In genomic region chr16:49698931-49699715, GRCh38 we compare ENCODE assay signal across 1 cellular context.
TF ChIP-seq lines count a peak whose summit lies in the region.

No MANE protein-coding gene starts in this region.

TF ChIP-seq in HEK293, 187 proteins besides CTCF, POLR2A, EP300 and RAD21 (continued from another document and continues in another):
- TF ChIP-seq ZBTB26 (tag by site-specific recombination; optimal IDR thresholded peaks at IDR 0.05) (no peak), GLI2 (tag by site-specific recombination; IDR thresholded peaks at IDR 0.05; ENCODE audit: borderline replicate concordance, low read depth) (0 out of 2 replicates have a peak, but pooled peaks have one; percentile 17), ZNF239 (tag by site-specific recombination; IDR thresholded peaks at IDR 0.05) (no peak), TCF7L2 (IDR thresholded peaks at IDR 0.05; ENCODE audit: borderline replicate concordance, low read depth, low read length) (no peak), ZNF354C (tag by site-specific recombination; IDR thresholded peaks at IDR 0.05; ENCODE audit: borderline replicate concordance, low read depth) (no peak), OSR2 (tag by site-specific recombination; IDR thresholded peaks at IDR 0.05) (no peak; the same call in 1 of the 2 replicates), ZNF561 (tag by site-specific recombination; IDR thresholded peaks at IDR 0.05; ENCODE audit: borderline replicate concordance) (no peak), ZNF654 (tag by site-specific recombination; IDR thresholded peaks at IDR 0.05; ENCODE audit: low read depth) (no peak), ZNF777 (tag by site-specific recombination; IDR thresholded peaks at IDR 0.05; ENCODE audit: borderline replicate concordance) (no peak), ZNF658 (tag by site-specific recombination; IDR thresholded peaks at IDR 0.05) (no peak), ZNF24 (tag by site-specific recombination; IDR thresholded peaks at IDR 0.05) (no peak), ZNF394 (tag by site-specific recombination; IDR thresholded peaks at IDR 0.05; ENCODE audit: borderline replicate concordance) (no peak), ELK4 (IDR thresholded peaks at IDR 0.05; ENCODE audit: borderline replicate concordance, low read depth, low read length) (no peak), ZSCAN30 (tag by site-specific recombination; IDR thresholded peaks at IDR 0.05) (no peak), SALL2 (tag by site-specific recombination; IDR thresholded peaks at IDR 0.05; ENCODE audit: borderline replicate concordance) (no peak), ZNF664 (tag by site-specific recombination; IDR thresholded peaks at IDR 0.05) (0 out of 2 replicates have a peak, but pooled peaks have one; percentile 8), ZNF548 (tag by site-specific recombination; IDR thresholded peaks at IDR 0.05) (no peak), FEZF1 (tag by site-specific recombination; IDR thresholded peaks at IDR 0.05) (peak; percentile 86), ZNF529 (tag by site-specific recombination; IDR thresholded peaks at IDR 0.05; ENCODE audit: insufficient replicate concordance) (no peak), ZNF2 (tag by site-specific recombination; IDR thresholded peaks at IDR 0.05) (no peak), GLIS2 (tag by site-specific recombination; IDR thresholded peaks at IDR 0.05) (peak; percentile 57; the same call in 1 of the 2 replicates), ZFHX2 (tag by site-specific recombination; conservative IDR thresholded peaks at IDR 0.05) (peak; percentile 58; the same call in 1 of the 2 replicates), ZNF112 (tag by site-specific recombination; IDR thresholded peaks at IDR 0.05) (no peak), ZBTB10 (tag by site-specific recombination; IDR thresholded peaks at IDR 0.05) (no peak), ATF2 (tag by site-specific recombination; IDR thresholded peaks at IDR 0.05; ENCODE audit: low read depth) (peak; percentile 80), ZNF76 (tag by site-specific recombination; IDR thresholded peaks at IDR 0.05; ENCODE audit: borderline replicate concordance, low read depth) (no peak), ZNF221 (tag by site-specific recombination; IDR thresholded peaks at IDR 0.05; ENCODE audit: borderline replicate concordance) (no peak), ZNF174 (tag by site-specific recombination; IDR thresholded peaks at IDR 0.05) (no peak), ZNF555 (tag by site-specific recombination; conservative IDR thresholded peaks at IDR 0.05) (no peak), KLF16 (tag by site-specific recombination; IDR thresholded peaks at IDR 0.05) (no peak), ZNF488 (tag by site-specific recombination; IDR thresholded peaks at IDR 0.05) (no peak), ZNF404 (tag by site-specific recombination; IDR thresholded peaks at IDR 0.05) (no peak), OVOL3 (tag by site-specific recombination; IDR thresholded peaks at IDR 0.05) (no peak), YY2 (tag by site-specific recombination; IDR thresholded peaks at IDR 0.05) (0 out of 2 replicates have a peak, but pooled peaks have one; percentile 53), BCL6B (tag by site-specific recombination; IDR thresholded peaks at IDR 0.05) (no peak), ZNF704 (tag by site-specific recombination; IDR thresholded peaks at IDR 0.05) (no peak), PRDM10 (tag by site-specific recombination; IDR thresholded peaks at IDR 0.05) (peak; percentile 64)
- TF ChIP-seq, protein P1, sequence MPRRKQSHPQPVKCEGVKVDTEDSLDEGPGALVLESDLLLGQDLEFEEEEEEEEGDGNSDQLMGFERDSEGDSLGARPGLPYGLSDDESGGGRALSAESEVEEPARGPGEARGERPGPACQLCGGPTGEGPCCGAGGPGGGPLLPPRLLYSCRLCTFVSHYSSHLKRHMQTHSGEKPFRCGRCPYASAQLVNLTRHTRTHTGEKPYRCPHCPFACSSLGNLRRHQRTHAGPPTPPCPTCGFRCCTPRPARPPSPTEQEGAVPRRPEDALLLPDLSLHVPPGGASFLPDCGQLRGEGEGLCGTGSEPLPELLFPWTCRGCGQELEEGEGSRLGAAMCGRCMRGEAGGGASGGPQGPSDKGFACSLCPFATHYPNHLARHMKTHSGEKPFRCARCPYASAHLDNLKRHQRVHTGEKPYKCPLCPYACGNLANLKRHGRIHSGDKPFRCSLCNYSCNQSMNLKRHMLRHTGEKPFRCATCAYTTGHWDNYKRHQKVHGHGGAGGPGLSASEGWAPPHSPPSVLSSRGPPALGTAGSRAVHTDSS (tag by site-specific recombination; IDR thresholded peaks at IDR 0.05), result no peak
- TF ChIP-seq, protein P2, sequence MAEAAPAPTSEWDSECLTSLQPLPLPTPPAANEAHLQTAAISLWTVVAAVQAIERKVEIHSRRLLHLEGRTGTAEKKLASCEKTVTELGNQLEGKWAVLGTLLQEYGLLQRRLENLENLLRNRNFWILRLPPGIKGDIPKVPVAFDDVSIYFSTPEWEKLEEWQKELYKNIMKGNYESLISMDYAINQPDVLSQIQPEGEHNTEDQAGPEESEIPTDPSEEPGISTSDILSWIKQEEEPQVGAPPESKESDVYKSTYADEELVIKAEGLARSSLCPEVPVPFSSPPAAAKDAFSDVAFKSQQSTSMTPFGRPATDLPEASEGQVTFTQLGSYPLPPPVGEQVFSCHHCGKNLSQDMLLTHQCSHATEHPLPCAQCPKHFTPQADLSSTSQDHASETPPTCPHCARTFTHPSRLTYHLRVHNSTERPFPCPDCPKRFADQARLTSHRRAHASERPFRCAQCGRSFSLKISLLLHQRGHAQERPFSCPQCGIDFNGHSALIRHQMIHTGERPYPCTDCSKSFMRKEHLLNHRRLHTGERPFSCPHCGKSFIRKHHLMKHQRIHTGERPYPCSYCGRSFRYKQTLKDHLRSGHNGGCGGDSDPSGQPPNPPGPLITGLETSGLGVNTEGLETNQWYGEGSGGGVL (tag by site-specific recombination; IDR thresholded peaks at IDR 0.05), result no peak
- TF ChIP-seq, protein P3, sequence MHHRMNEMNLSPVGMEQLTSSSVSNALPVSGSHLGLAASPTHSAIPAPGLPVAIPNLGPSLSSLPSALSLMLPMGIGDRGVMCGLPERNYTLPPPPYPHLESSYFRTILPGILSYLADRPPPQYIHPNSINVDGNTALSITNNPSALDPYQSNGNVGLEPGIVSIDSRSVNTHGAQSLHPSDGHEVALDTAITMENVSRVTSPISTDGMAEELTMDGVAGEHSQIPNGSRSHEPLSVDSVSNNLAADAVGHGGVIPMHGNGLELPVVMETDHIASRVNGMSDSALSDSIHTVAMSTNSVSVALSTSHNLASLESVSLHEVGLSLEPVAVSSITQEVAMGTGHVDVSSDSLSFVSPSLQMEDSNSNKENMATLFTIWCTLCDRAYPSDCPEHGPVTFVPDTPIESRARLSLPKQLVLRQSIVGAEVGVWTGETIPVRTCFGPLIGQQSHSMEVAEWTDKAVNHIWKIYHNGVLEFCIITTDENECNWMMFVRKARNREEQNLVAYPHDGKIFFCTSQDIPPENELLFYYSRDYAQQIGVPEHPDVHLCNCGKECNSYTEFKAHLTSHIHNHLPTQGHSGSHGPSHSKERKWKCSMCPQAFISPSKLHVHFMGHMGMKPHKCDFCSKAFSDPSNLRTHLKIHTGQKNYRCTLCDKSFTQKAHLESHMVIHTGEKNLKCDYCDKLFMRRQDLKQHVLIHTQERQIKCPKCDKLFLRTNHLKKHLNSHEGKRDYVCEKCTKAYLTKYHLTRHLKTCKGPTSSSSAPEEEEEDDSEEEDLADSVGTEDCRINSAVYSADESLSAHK (tag by site-specific recombination; IDR thresholded peaks at IDR 0.05), result peak; percentile 38
